1 cellular context compared by ENCODE assay signal in the genomic region with DNA sequence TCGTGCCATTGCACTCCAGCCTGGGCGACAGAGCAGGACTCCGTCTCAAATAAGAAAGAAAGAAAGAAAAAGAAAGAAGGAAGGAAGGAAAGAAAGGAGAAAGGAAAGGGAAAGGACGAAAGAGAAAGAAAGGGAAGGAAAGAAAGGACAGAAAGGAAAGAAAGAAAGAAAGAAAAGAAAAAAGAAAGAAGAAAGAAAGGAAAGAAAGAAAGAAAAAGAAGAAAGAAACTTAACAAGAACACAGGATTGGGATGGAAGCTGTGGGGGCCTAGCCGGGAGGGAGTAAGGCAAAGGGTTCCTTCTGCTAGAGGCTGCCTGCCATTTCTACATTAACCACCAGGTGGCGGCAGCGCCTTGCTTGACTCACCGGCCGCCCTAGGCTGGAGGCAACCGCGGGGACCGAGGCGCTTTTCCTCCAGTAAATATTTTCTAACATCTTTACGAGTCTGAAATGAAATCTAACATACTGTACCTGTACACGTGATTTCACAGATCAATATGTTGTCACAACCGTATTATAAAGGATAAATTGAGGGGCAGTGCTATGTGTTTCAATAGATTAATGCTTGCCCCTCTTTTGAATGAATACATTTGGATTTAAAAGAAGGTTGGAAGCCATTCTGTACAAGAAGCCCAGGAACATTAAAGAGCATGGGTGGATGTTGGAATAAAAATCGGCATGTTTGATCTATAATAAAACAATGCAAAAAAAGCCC.
A peak's percentile ranks its signal among the peaks of the same experiment; 100 is the strongest.
TF ChIP-seq lines count a peak whose summit lies in the region.

No MANE protein-coding gene starts in this region.

TF ChIP-seq in HepG2, 621 proteins besides CTCF, POLR2A, EP300 and RAD21 (continued from another document and continues in another):
- TF ChIP-seq, protein P1, sequence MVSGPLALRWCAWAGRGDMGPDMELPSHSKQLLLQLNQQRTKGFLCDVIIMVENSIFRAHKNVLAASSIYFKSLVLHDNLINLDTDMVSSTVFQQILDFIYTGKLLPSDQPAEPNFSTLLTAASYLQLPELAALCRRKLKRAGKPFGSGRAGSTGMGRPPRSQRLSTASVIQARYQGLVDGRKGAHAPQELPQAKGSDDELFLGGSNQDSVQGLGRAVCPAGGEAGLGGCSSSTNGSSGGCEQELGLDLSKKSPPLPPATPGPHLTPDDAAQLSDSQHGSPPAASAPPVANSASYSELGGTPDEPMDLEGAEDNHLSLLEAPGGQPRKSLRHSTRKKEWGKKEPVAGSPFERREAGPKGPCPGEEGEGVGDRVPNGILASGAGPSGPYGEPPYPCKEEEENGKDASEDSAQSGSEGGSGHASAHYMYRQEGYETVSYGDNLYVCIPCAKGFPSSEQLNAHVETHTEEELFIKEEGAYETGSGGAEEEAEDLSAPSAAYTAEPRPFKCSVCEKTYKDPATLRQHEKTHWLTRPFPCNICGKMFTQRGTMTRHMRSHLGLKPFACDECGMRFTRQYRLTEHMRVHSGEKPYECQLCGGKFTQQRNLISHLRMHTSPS (CRISPR knock-in tag; IDR thresholded peaks at IDR 0.05; ENCODE audit: low read depth): no peak
- no peak for TF ChIP-seq ARHGAP35 (CRISPR knock-in tag; IDR thresholded peaks at IDR 0.05; ENCODE audit: borderline replicate concordance)
- no peak for TF ChIP-seq BRD4 (CRISPR knock-in tag; IDR thresholded peaks at IDR 0.05)
- no peak for TF ChIP-seq AKNA (CRISPR knock-in tag; IDR thresholded peaks at IDR 0.05; ENCODE audit: borderline replicate concordance)
- TF ChIP-seq ZNF770 (CRISPR knock-in tag; IDR thresholded peaks at IDR 0.05): 0 out of 2 replicates have a peak, but pooled peaks have one; percentile 22
- TF ChIP-seq HCFC1 (IDR thresholded peaks at IDR 0.05; ENCODE audit: low read depth, low read length): no peak
- TF ChIP-seq RFX5 (IDR thresholded peaks at IDR 0.05; ENCODE audit: low read depth, low read length): no peak
- no peak for TF ChIP-seq MAFG (CRISPR knock-in tag; IDR thresholded peaks at IDR 0.05)
- 0 out of 2 replicates have a peak, but pooled peaks have one; percentile 31 for TF ChIP-seq GATAD2A (CRISPR knock-in tag; IDR thresholded peaks at IDR 0.05)
- no peak for TF ChIP-seq ATAD3A (CRISPR knock-in tag; IDR thresholded peaks at IDR 0.05)
- no peak for TF ChIP-seq ZNF746 (CRISPR knock-in tag; IDR thresholded peaks at IDR 0.05)
- TF ChIP-seq PAX8 (CRISPR knock-in tag; IDR thresholded peaks at IDR 0.05; ENCODE audit: borderline replicate concordance): no peak
- TF ChIP-seq ZNF143 (CRISPR knock-in tag; IDR thresholded peaks at IDR 0.05): no peak
- peak; percentile 82 for TF ChIP-seq FOSL2 (CRISPR knock-in tag; IDR thresholded peaks at IDR 0.05)
- TF ChIP-seq, protein P2, sequence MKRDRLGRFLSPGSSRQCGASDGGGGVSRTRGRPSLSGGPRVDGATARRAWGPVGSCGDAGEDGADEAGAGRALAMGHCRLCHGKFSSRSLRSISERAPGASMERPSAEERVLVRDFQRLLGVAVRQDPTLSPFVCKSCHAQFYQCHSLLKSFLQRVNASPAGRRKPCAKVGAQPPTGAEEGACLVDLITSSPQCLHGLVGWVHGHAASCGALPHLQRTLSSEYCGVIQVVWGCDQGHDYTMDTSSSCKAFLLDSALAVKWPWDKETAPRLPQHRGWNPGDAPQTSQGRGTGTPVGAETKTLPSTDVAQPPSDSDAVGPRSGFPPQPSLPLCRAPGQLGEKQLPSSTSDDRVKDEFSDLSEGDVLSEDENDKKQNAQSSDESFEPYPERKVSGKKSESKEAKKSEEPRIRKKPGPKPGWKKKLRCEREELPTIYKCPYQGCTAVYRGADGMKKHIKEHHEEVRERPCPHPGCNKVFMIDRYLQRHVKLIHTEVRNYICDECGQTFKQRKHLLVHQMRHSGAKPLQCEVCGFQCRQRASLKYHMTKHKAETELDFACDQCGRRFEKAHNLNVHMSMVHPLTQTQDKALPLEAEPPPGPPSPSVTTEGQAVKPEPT (CRISPR knock-in tag; IDR thresholded peaks at IDR 0.05; ENCODE audit: low read depth): no peak
- no peak for TF ChIP-seq ZNF740 (CRISPR knock-in tag; IDR thresholded peaks at IDR 0.05)
- TF ChIP-seq ISX (CRISPR knock-in tag; conservative IDR thresholded peaks at IDR 0.05): no peak
- no peak for TF ChIP-seq RNF2 (conservative IDR thresholded peaks at IDR 0.05; ENCODE audit: low read depth)
- TF ChIP-seq ZNF34 (CRISPR knock-in tag; IDR thresholded peaks at IDR 0.05; ENCODE audit: borderline replicate concordance): no peak
- no peak for TF ChIP-seq ZBTB1 (CRISPR knock-in tag; IDR thresholded peaks at IDR 0.05; ENCODE audit: borderline replicate concordance)
- TF ChIP-seq RFX1 (IDR thresholded peaks at IDR 0.05): no peak
- no peak for TF ChIP-seq SOX13 (IDR thresholded peaks at IDR 0.05)
- TF ChIP-seq SOX13 (CRISPR knock-in tag; conservative IDR thresholded peaks at IDR 0.05 in 1 of 2, IDR thresholded peaks at IDR 0.05 in 1 of 2): peak in 1 of 2 experiments; percentile 29; a peak in 1 of 4 replicates
- no peak for TF ChIP-seq GTF3A (CRISPR knock-in tag; conservative IDR thresholded peaks at IDR 0.05)
- no peak for TF ChIP-seq MEIS2 (CRISPR knock-in tag; IDR thresholded peaks at IDR 0.05)
- no peak for TF ChIP-seq SRY (CRISPR knock-in tag; IDR thresholded peaks at IDR 0.05)
- TF ChIP-seq U2AF1 (optimal IDR thresholded peaks at IDR 0.05; ENCODE audit: low read depth, low read length): peak; percentile 69
- TF ChIP-seq IKZF4 (CRISPR knock-in tag; IDR thresholded peaks at IDR 0.05; ENCODE audit: borderline replicate concordance, low read depth, not compliant biosample characterization): no peak
- TF ChIP-seq ZSCAN21 (CRISPR knock-in tag; IDR thresholded peaks at IDR 0.05; ENCODE audit: borderline replicate concordance): no peak
- TF ChIP-seq, protein P3, sequence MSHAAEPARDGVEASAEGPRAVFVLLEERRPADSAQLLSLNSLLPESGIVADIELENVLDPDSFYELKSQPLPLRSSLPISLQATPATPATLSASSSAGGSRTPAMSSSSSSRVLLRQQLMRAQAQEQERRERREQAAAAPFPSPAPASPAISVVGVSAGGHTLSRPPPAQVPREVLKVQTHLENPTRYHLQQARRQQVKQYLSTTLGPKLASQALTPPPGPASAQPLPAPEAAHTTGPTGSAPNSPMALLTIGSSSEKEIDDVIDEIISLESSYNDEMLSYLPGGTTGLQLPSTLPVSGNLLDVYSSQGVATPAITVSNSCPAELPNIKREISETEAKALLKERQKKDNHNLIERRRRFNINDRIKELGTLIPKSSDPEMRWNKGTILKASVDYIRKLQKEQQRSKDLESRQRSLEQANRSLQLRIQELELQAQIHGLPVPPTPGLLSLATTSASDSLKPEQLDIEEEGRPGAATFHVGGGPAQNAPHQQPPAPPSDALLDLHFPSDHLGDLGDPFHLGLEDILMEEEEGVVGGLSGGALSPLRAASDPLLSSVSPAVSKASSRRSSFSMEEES (CRISPR knock-in tag; IDR thresholded peaks at IDR 0.05): no peak
- TF ChIP-seq NR2C2 (CRISPR knock-in tag; IDR thresholded peaks at IDR 0.05; ENCODE audit: borderline replicate concordance): no peak
- TF ChIP-seq SP140L (CRISPR knock-in tag; IDR thresholded peaks at IDR 0.05; ENCODE audit: borderline replicate concordance): no peak
- peak; percentile 58; the same call in 1 of the 2 replicates for TF ChIP-seq IKZF1 (IDR thresholded peaks at IDR 0.05)
- TF ChIP-seq TOE1 (CRISPR knock-in tag; IDR thresholded peaks at IDR 0.05): peak; percentile 68; the same call in 1 of the 2 replicates
- no peak for TF ChIP-seq NR2F2 (IDR thresholded peaks at IDR 0.05; ENCODE audit: borderline replicate concordance, low read depth)
- TF ChIP-seq TBX2 (CRISPR knock-in tag; IDR thresholded peaks at IDR 0.05; ENCODE audit: borderline replicate concordance): peak; percentile 50; the same call in 1 of the 2 replicates
- TF ChIP-seq XRCC5 (optimal IDR thresholded peaks at IDR 0.05; ENCODE audit: low read length): peak; percentile 88
- no peak for TF ChIP-seq MTERF4 (CRISPR knock-in tag; IDR thresholded peaks at IDR 0.05)
- TF ChIP-seq ZNF496 (CRISPR knock-in tag; IDR thresholded peaks at IDR 0.05; ENCODE audit: insufficient replicate concordance): no peak
- no peak for TF ChIP-seq NR2F1 (CRISPR knock-in tag; IDR thresholded peaks at IDR 0.05)
- peak; percentile 6; the same call in 1 of the 2 replicates for TF ChIP-seq RARA (CRISPR knock-in tag; IDR thresholded peaks at IDR 0.05)
- no peak for TF ChIP-seq ZNF550 (CRISPR knock-in tag; IDR thresholded peaks at IDR 0.05; ENCODE audit: borderline replicate concordance)
- no peak for TF ChIP-seq HES4 (CRISPR knock-in tag; IDR thresholded peaks at IDR 0.05; ENCODE audit: borderline replicate concordance)
- TF ChIP-seq ZHX1 (CRISPR knock-in tag; IDR thresholded peaks at IDR 0.05; ENCODE audit: low read depth): no peak
- no peak for TF ChIP-seq MLLT10 (CRISPR knock-in tag; IDR thresholded peaks at IDR 0.05)
- TF ChIP-seq ZNF75D (CRISPR knock-in tag; IDR thresholded peaks at IDR 0.05; ENCODE audit: borderline replicate concordance): no peak
- TF ChIP-seq NR2F6 (IDR thresholded peaks at IDR 0.05): no peak
- no peak for TF ChIP-seq NR2F6 (CRISPR knock-in tag; IDR thresholded peaks at IDR 0.05)
